8 cellular contexts compared by ENCODE assay signal in the genomic region with DNA sequence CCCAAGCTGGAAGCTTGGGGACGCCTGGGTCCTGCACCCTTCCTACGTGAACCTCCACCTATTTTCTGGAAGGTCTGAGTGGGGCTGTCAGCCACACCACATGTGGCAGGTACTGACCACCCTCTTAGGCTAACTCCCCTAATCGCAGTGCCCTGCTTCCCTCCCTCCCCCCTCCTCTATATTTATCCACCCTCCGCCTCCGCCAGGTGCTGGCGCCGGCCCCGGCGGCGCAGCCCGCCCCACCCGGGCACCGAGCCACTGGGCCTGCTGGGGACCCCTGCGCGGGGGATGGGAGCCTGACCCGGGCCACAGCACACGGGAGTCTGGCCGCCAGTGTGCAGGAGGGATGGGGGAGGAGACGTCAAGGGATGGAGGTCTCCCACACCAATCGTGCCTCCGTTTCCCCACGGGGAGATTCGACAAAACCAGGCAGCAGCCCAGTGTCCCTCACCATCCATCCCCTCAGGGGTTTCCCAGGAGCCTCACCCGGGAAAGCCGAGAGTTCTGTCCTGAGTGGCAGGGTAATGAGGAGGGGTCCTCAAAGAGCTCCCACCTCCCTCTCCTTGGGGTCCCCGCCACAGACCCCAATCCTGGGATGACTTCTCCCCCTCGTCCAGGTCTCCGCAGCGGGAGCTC. TPM values are rescaled to one million over a fixed set of nuclear protein-coding genes. Genes with fewer than 3 reads are reported as not detected.
DNase-seq lines count a peak whose midpoint lies in the region; ATAC-seq and TF ChIP-seq lines count a peak whose summit lies in the region.

No MANE protein-coding gene starts in this region.

- intact Hi-C loops in esophagus squamous epithelium (cut with DNase I): no loop called here
- intact Hi-C loops in psoas muscle (cut with DNase I): loop anchor here (2.0 to 10.0 kb wide), 3 partner anchors 57 to 361 kb away; a partner anchor contains a TSS

- H3K36me3 ChIP-seq in esophagus squamous epithelium (peaks cover 11 to 36% (median 17%) of the 10 kb centered on the region in 3 donors), psoas muscle (ENCODE audit: insufficient read depth in 1 of 2, low read depth in 1 of 2) (peaks cover 0 to 35% of the 10 kb centered on the region in 2 donors)

- DNase-seq in GM03348 (ENCODE audit: low spot score): peak; percentile 31
- peak; percentile 16 for DNase-seq in NCI-H748 treated with DMSO at 0.1 percent for 48 hours (lab: John Stamatoyannopoulos, UW)
- DNase-seq in esophagus squamous epithelium (lab: John Stamatoyannopoulos, UW): no peak
- DNase-seq in psoas muscle: peak; percentile 56 to 71
- DNase-seq in activated CD4-positive, CD25-positive, alpha-beta regulatory T cell (lab: John Stamatoyannopoulos, UW): no peak
- DNase-seq in NK-92 (lab: John Stamatoyannopoulos, UW; ENCODE audit: unreplicated experiment): no peak
- no peak for DNase-seq in NCI-H1048 (lab: John Stamatoyannopoulos, UW)
- no peak for DNase-seq in SKM-1 (lab: John Stamatoyannopoulos, UW; ENCODE audit: unreplicated experiment)

- no peak for TF ChIP-seq POLR2A in esophagus squamous epithelium (IDR thresholded peaks at IDR 0.05)

- peak overlapping the region; percentile 83 to 97 (median 94) for H3K4me3 ChIP-seq in esophagus squamous epithelium
- H3K4me3 ChIP-seq in psoas muscle: peak overlapping the region; percentile 96

- H3K4me1 ChIP-seq in esophagus squamous epithelium: peaks cover 56 to 91% (median 74%) of the 10 kb centered on the region in 3 donors
- peaks cover 43% of the 10 kb centered on the region for H3K4me1 ChIP-seq in psoas muscle

- no peaks in the 10 kb centered on the region for H3K9me3 ChIP-seq in esophagus squamous epithelium
- H3K9me3 ChIP-seq in psoas muscle: no peaks in the 10 kb centered on the region

- peaks cover 0 to 25% (median 0%) of the 10 kb centered on the region in 4 donors for H3K27me3 ChIP-seq in esophagus squamous epithelium
- no peaks in the 10 kb centered on the region for H3K27me3 ChIP-seq in psoas muscle (ENCODE audit: insufficient read depth in 3 of 3, low read length in 2 of 3)

- 0% methylated on average over 2 to 7 of the region's 29 CpGs for WGBS in esophagus squamous epithelium, 2 donors
- 1 to 2% (median 2%) methylated on average over 28 to 29 of the region's 29 CpGs for WGBS in psoas muscle, 3 donors

- peak in 3 of 4 donors; percentile 1 to 23 (median 12) for ATAC-seq in psoas muscle

- H3K27ac ChIP-seq in esophagus squamous epithelium (peak overlapping the region; percentile 98 to 99 (median 98)), psoas muscle (peak overlapping the region; percentile 81)

- no peak for TF ChIP-seq CTCF in esophagus squamous epithelium (IDR thresholded peaks at IDR 0.05)
- no peak for TF ChIP-seq CTCF in psoas muscle (IDR thresholded peaks at IDR 0.05)

RNA-seq across cellular contexts. Expression of a gene that starts 1.3 kb away (rescaled TPM):
- total RNA-seq in esophagus squamous epithelium (10 to 100 TPM; 41.0 to 55.8 (median 55.1) TPM), psoas muscle (10 to 100 TPM; 15.0 to 33.8 (median 28.0) TPM)
- polyA plus RNA-seq in psoas muscle: 10 to 100 TPM; 12.7 to 15.8 (median 14.2) TPM

RNA-seq across cellular contexts. Expression of a gene that starts 6.2 kb away (rescaled TPM):
- total RNA-seq in esophagus squamous epithelium: under 1 TPM in 1 of 4 donors, not detected in 3; 0.76 TPM
- 1 to 10 TPM; 1.2 to 5.0 (median 2.8) TPM for total RNA-seq in psoas muscle
- 1 to 10 TPM; 1.0 to 3.3 (median 1.6) TPM for polyA plus RNA-seq in psoas muscle

RNA-seq across cellular contexts. Expression of a gene that starts 6.9 kb away (rescaled TPM):
- total RNA-seq in esophagus squamous epithelium (under 1 TPM; 0.15 to 0.88 (median 0.43) TPM), psoas muscle (1 to 10 TPM; 1.9 to 2.6 (median 2.2) TPM)
- 1 to 10 TPM; 1.0 to 3.4 (median 1.1) TPM for polyA plus RNA-seq in psoas muscle

RNA-seq across cellular contexts. Expression of a gene that starts 16.4 kb away (rescaled TPM):
- 10 to 100 TPM in 1 of 4 donors, 1 to 10 TPM in 3; 7.1 to 14.5 (median 8.8) TPM for total RNA-seq in esophagus squamous epithelium
- 10 to 100 TPM in 1 of 4 donors, 1 to 10 TPM in 3; 3.8 to 11.9 (median 5.7) TPM for total RNA-seq in psoas muscle
- 1 to 10 TPM; 2.7 to 4.9 (median 4.2) TPM for polyA plus RNA-seq in psoas muscle

Comparison
In these comparisons a context has a peak if more than half of its experiments do, and no peak if none do; other contexts are left out.
1. DNase-seq: peak in GM03348 (single experiment), NCI-H748 treated with DMSO at 0.1 percent for 48 hours (single experiment) and psoas muscle (2 of 2); none in esophagus squamous epithelium (single experiment), activated CD4-positive, CD25-positive, alpha-beta regulatory T cell (0 of 4), NK-92 (single experiment), NCI-H1048 (single experiment) and SKM-1 (single experiment).